In the genomic region with DNA sequence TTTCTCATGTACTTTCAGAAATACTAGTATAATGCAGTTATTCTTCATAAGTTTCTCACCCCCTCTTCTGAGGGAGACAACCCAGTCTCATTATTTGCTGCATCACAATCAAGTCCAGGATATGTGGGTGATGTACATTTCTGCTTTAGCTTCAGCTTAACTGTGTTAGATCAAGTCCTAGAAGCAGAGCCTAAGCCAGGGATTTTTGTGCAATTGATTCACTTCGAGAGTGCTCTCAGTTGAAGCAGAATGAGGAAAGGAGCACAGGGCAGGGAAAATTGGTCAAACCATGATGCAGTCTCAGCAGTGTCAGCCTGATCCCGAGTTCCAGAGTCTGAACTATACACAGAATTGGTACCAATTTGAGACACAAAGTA, we compare ENCODE assay signal across 11 cellular contexts. TPM values are rescaled to one million over a fixed set of nuclear protein-coding genes. Genes with fewer than 3 reads are reported as not detected.
DNase-seq lines count a peak whose midpoint lies in the region; TF ChIP-seq lines count a peak whose summit lies in the region.
"Had no signal": no experiment of that assay in that cellular context is flagged by ENCODE, and none has a peak within 500 bp of the region (broad histone marks: within the 10 kb centered on the region; RNA-seq: fewer than 3 reads in every experiment).

No MANE protein-coding gene starts in this region.

- DNase-seq in T-helper 1 cell (no peak), NB4 (ENCODE audit: low read depth) (peak; percentile 41), osteocyte (ENCODE audit: extremely low spot score, unreplicated experiment) (no peak), D341Med (ENCODE audit: low spot score) (no peak), GM10248 (ENCODE audit: extremely low spot score) (no peak), foreskin melanocyte (no peak)
- DNase-seq: activated T-cell treated with anti-CD3 and anti-CD28 coated beads for 4 hours, NCI-H524 treated with DMSO at 0.1 percent for 48 hours, nucleus accumbens had no signal

- peaks cover 9% of the 10 kb centered on the region for H3K4me1 Mint-ChIP-seq in T-helper 1 cell treated with Interleukin-12 subunit alpha and Interleukin-12 subunit beta and Interleukin-4 antibody, amounts not matched to agents 30 μg/mL and 1 μg/mL, for 36 hours (ENCODE audit: low read depth)
- H3K4me1 Mint-ChIP-seq in brain, result peaks cover 54% of the 10 kb centered on the region
- H3K4me1 Mint-ChIP-seq in osteocyte (ENCODE audit: unreplicated experiment), result peaks cover 23% of the 10 kb centered on the region

- peak overlapping the region; percentile 47 for H3K27ac Mint-ChIP-seq in T-helper 1 cell treated with Interleukin-12 subunit alpha and Interleukin-12 subunit beta and Interleukin-4 antibody, amounts not matched to agents 30 μg/mL and 1 μg/mL, for 36 hours
- H3K27ac Mint-ChIP-seq in brain (peak overlapping the region; percentile 0 to 88 (median 32)), osteocyte (ENCODE audit: unreplicated experiment) (peak overlapping the region; percentile 81)

- H3K4me3 ChIP-seq in NB4 (ENCODE audit: low read depth, low read length), result no peak overlapping the region

- no peaks in the 10 kb centered on the region for H3K9me3 Mint-ChIP-seq in T-helper 1 cell treated with Interleukin-12 subunit alpha and Interleukin-12 subunit beta and Interleukin-4 antibody, amounts not matched to agents 30 μg/mL and 1 μg/mL, for 36 hours
- H3K9me3 Mint-ChIP-seq in brain, result peaks cover 0 to 2% (median 0%) of the 10 kb centered on the region in 5 experiments
- H3K9me3 Mint-ChIP-seq in osteocyte (ENCODE audit: unreplicated experiment), result no peaks in the 10 kb centered on the region

- no peaks in the 10 kb centered on the region for H3K27me3 Mint-ChIP-seq in T-helper 1 cell treated with Interleukin-12 subunit alpha and Interleukin-12 subunit beta and Interleukin-4 antibody, amounts not matched to agents 30 μg/mL and 1 μg/mL, for 36 hours (ENCODE audit: low read depth)
- H3K27me3 Mint-ChIP-seq in brain, result no peaks in the 10 kb centered on the region
- H3K27me3 Mint-ChIP-seq in osteocyte (ENCODE audit: unreplicated experiment), result no peaks in the 10 kb centered on the region

- TF ChIP-seq CTCF in NB4 (IDR thresholded peaks at IDR 0.05; ENCODE audit: low read depth, low read length) (no peak), brain (conservative IDR thresholded peaks at IDR 0.05) (no peak), osteocyte (IDR thresholded peaks at IDR 0.05) (no peak), GM10248 (IDR thresholded peaks at IDR 0.05; ENCODE audit: control extremely low read depth, extremely low read depth, low read depth, missing control alignments) (no peak)

- H3K4me3 Mint-ChIP-seq in T-helper 1 cell treated with Interleukin-12 subunit alpha and Interleukin-12 subunit beta and Interleukin-4 antibody, amounts not matched to agents 30 μg/mL and 1 μg/mL, for 36 hours, result no peak overlapping the region
- H3K4me3 Mint-ChIP-seq in brain, result peak overlapping the region in 1 of 5 experiments; percentile 30
- H3K4me3 Mint-ChIP-seq in osteocyte (ENCODE audit: unreplicated experiment), result no peak overlapping the region

- H3K36me3 Mint-ChIP-seq in T-helper 1 cell treated with Interleukin-12 subunit alpha and Interleukin-12 subunit beta and Interleukin-4 antibody, amounts not matched to agents 30 μg/mL and 1 μg/mL, for 36 hours (ENCODE audit: low read depth), result peaks cover 32% of the 10 kb centered on the region
- peaks cover 39% of the 10 kb centered on the region for H3K36me3 Mint-ChIP-seq in brain
- H3K36me3 Mint-ChIP-seq in osteocyte (ENCODE audit: unreplicated experiment), result peaks cover 26% of the 10 kb centered on the region

- CTCF ChIA-PET in GM10248 (lab: Yijun Ruan, JAX), result no interaction called here

- POLR2A ChIA-PET in GM10248 (lab: Yijun Ruan, JAX), result interaction anchor here (0.5 kb wide), 1 partner anchor 13 kb away, joined by 4 read pairs; no protein-coding TSS in a partner anchor

- no peak for TF ChIP-seq POLR2A in NB4 (IDR thresholded peaks at IDR 0.05; ENCODE audit: extremely low read depth, insufficient read length)

RNA-seq across cellular contexts. Expression of gene HNRNPK, which starts 15.1 kb away (rescaled TPM):
- 644 TPM for polyA plus RNA-seq in brain (ENCODE audit: insufficient read depth, low read depth, low replicate concordance)
- total RNA-seq in osteocyte, result 497 and 512 TPM in 2 replicates

RNA-seq across cellular contexts. Expression of gene RMI1, which starts 15.6 kb away (rescaled TPM):
- 7.6 TPM for polyA plus RNA-seq in brain (ENCODE audit: insufficient read depth, low read depth, low replicate concordance)
- 8.2 and 8.7 TPM in 2 replicates for total RNA-seq in osteocyte

RNA-seq across cellular contexts. Expression of gene KIF27, which starts 43.7 kb away (rescaled TPM):
- polyA plus RNA-seq in brain (ENCODE audit: insufficient read depth, low read depth, low replicate concordance), result 1.9 TPM
- total RNA-seq in osteocyte, result 4.2 and 6.4 TPM in 2 replicates
